1 cellular context compared by ENCODE assay signal in genomic region chr19:1503089-1503924, GRCh38.
TF ChIP-seq lines count a peak whose summit lies in the region.

No MANE protein-coding gene starts in this region.

TF ChIP-seq in K562, 482 proteins besides CTCF, POLR2A, EP300 and RAD21 (continued from another document and continues in another):
- no peak for TF ChIP-seq ZNF407 (IDR thresholded peaks at IDR 0.05; ENCODE audit: low read depth)
- TF ChIP-seq NFE2L1 (tag; IDR thresholded peaks at IDR 0.05; ENCODE audit: borderline replicate concordance, low read depth), result no peak
- peak; percentile 74 for TF ChIP-seq USF1 (CRISPR knock-in tag; IDR thresholded peaks at IDR 0.05)
- TF ChIP-seq HMGN3 (IDR thresholded peaks at IDR 0.05; ENCODE audit: borderline replicate concordance, extremely low read depth, insufficient read length, low read depth, low read length), result peak; percentile 59
- 0 out of 2 replicates have a peak, but pooled peaks have one; percentile 21 for TF ChIP-seq DPF2 (IDR thresholded peaks at IDR 0.05)
- no peak for TF ChIP-seq ZNF175 (CRISPR knock-in tag; IDR thresholded peaks at IDR 0.05; ENCODE audit: low read depth)
- 0 out of 2 replicates have a peak, but pooled peaks have one; percentile 9 for TF ChIP-seq FOXM1 (IDR thresholded peaks at IDR 0.05; ENCODE audit: low read depth)
- no peak; the same call in 1 of the 2 replicates for TF ChIP-seq FOXM1 (CRISPR knock-in tag; IDR thresholded peaks at IDR 0.05; ENCODE audit: low read depth)
- no peak for TF ChIP-seq MED1 (CRISPR knock-in tag; IDR thresholded peaks at IDR 0.05; ENCODE audit: borderline replicate concordance)
- TF ChIP-seq L3MBTL2 (IDR thresholded peaks at IDR 0.05), result peak; percentile 98
- TF ChIP-seq CEBPG (CRISPR knock-in tag; IDR thresholded peaks at IDR 0.05), result no peak
- TF ChIP-seq CEBPG (tag; conservative IDR thresholded peaks at IDR 0.05 in 1 of 2, IDR thresholded peaks at IDR 0.05 in 1 of 2), result no peak
- TF ChIP-seq NR1H2 (CRISPR knock-in tag; IDR thresholded peaks at IDR 0.05), result no peak
- TF ChIP-seq POU5F1 (IDR thresholded peaks at IDR 0.05; ENCODE audit: borderline replicate concordance, low read depth, low read length, partially characterized antibody), result no peak
- 0 out of 2 replicates have a peak, but pooled peaks have one; percentile 28 for TF ChIP-seq SPI1 (IDR thresholded peaks at IDR 0.05; ENCODE audit: borderline replicate concordance, low read depth, low read length)
- no peak for TF ChIP-seq NCOA6 (IDR thresholded peaks at IDR 0.05)
- no peak for TF ChIP-seq RREB1 (CRISPR knock-in tag; IDR thresholded peaks at IDR 0.05)
- TF ChIP-seq ZNF785 (CRISPR knock-in tag; IDR thresholded peaks at IDR 0.05), result no peak
- TF ChIP-seq MYC (IDR thresholded peaks at IDR 0.05; ENCODE audit: low read depth, low read length), result peak; percentile 99
- peak; percentile 91; the same call in 1 of the 2 replicates for TF ChIP-seq MYC (CRISPR knock-in tag; IDR thresholded peaks at IDR 0.05; ENCODE audit: borderline replicate concordance, low read depth)
- TF ChIP-seq NEUROD1 (IDR thresholded peaks at IDR 0.05; ENCODE audit: borderline replicate concordance, low read depth, low read length, partially characterized antibody), result peak; percentile 30
- TF ChIP-seq SRSF7 (optimal IDR thresholded peaks at IDR 0.05; ENCODE audit: low read depth, low read length), result no peak
- TF ChIP-seq HMBOX1 (IDR thresholded peaks at IDR 0.05), result no peak
- peak; percentile 90 for TF ChIP-seq MIER1 (IDR thresholded peaks at IDR 0.05; ENCODE audit: low read depth)
- TF ChIP-seq MEIS2 (IDR thresholded peaks at IDR 0.05; ENCODE audit: partially characterized antibody), result peak; percentile 73
- TF ChIP-seq FOXK1 (CRISPR knock-in tag; IDR thresholded peaks at IDR 0.05; ENCODE audit: borderline replicate concordance), result no peak; the same call in 1 of the 2 replicates
- TF ChIP-seq ZNF232 (CRISPR knock-in tag; IDR thresholded peaks at IDR 0.05), result no peak
- peak; percentile 100 for TF ChIP-seq ZBTB7A (IDR thresholded peaks at IDR 0.05; ENCODE audit: borderline replicate concordance, control insufficient read depth, low read depth, low read length)
- TF ChIP-seq XRCC4 (IDR thresholded peaks at IDR 0.05; ENCODE audit: extremely low read depth, insufficient read depth, insufficient read length), result no peak
- no peak for TF ChIP-seq GTF2A2 (tag; IDR thresholded peaks at IDR 0.05)
- no peak for TF ChIP-seq ZNF274 (IDR thresholded peaks at IDR 0.05; ENCODE audit: borderline replicate concordance, low read depth, low read length)
- no peak for TF ChIP-seq HINFP (tag; conservative IDR thresholded peaks at IDR 0.05; ENCODE audit: low read depth)
- TF ChIP-seq ZBTB2 (IDR thresholded peaks at IDR 0.05), result peak; percentile 43; the same call in 1 of the 2 replicates
- TF ChIP-seq MAFF (IDR thresholded peaks at IDR 0.05; ENCODE audit: low read length), result no peak
- no peak for TF ChIP-seq KLF6 (CRISPR knock-in tag; IDR thresholded peaks at IDR 0.05; ENCODE audit: borderline replicate concordance)
- TF ChIP-seq HDAC2 (IDR thresholded peaks at IDR 0.05), result peak; percentile 46; the same call in 1 of the 2 replicates
- TF ChIP-seq ZNF507 (tag; conservative IDR thresholded peaks at IDR 0.05), result no peak
- TF ChIP-seq TGIF2 (CRISPR knock-in tag; IDR thresholded peaks at IDR 0.05), result no peak
- no peak for TF ChIP-seq KAT2B (IDR thresholded peaks at IDR 0.05; ENCODE audit: low read depth, low read length)
- no peak; the same call in 1 of the 2 replicates for TF ChIP-seq MBD1 (CRISPR knock-in tag; IDR thresholded peaks at IDR 0.05)
- TF ChIP-seq GTF2F1 (IDR thresholded peaks at IDR 0.05; ENCODE audit: low read depth, low read length), result no peak
